ENCODE assay signal across 1 cellular context in the genomic region with DNA sequence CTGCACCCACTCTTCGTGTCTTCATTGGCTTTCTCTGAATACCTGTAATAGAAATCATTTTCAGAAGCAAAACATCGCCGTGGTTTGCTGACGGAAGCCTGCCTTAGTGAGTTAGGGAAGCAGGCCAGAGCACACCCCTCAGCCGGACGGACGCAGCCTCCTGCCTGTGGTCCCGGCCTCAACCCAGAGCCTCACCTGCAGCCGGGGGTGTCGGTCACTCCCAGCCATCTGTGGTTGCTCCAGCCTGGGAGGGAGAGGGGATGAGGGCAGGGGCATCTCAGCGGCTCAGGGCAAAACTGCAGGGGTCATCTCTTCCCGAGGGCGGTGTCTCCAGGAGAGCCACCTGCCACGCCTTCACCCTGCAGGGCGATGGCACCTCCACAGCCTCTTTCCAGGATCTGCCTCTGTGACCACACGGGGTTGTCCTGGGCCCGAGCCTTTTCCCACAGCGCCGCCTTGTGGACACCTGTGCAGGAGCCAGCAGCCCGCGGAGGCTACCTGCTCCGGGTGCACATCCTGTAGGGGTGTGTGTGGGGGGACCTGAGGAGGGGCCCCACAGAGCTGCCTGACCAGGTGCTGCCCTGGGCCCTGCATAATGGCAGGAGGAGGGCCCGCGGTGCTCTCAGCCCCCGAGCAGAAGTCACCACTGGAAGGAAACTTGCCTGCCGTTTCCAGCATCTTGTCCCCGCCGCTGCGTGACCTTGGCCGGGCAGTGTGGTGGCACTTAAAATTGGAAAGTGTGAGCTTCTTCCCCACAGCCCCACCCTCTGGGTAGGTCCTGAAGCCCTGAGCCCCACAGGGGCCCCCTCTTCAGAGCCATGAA.
A peak's percentile ranks its signal among the peaks of the same experiment; 100 is the strongest.
TF ChIP-seq lines count a peak whose summit lies in the region.

No MANE protein-coding gene starts in this region.

TF ChIP-seq in HepG2, 621 proteins besides CTCF, POLR2A, EP300 and RAD21 (continued from another document):
- TF ChIP-seq, protein P1, sequence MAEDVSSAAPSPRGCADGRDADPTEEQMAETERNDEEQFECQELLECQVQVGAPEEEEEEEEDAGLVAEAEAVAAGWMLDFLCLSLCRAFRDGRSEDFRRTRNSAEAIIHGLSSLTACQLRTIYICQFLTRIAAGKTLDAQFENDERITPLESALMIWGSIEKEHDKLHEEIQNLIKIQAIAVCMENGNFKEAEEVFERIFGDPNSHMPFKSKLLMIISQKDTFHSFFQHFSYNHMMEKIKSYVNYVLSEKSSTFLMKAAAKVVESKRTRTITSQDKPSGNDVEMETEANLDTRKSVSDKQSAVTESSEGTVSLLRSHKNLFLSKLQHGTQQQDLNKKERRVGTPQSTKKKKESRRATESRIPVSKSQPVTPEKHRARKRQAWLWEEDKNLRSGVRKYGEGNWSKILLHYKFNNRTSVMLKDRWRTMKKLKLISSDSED (CRISPR knock-in tag; IDR thresholded peaks at IDR 0.05), result no peak
- no peak for TF ChIP-seq ZXDC (CRISPR knock-in tag; IDR thresholded peaks at IDR 0.05)
- TF ChIP-seq, protein P2, sequence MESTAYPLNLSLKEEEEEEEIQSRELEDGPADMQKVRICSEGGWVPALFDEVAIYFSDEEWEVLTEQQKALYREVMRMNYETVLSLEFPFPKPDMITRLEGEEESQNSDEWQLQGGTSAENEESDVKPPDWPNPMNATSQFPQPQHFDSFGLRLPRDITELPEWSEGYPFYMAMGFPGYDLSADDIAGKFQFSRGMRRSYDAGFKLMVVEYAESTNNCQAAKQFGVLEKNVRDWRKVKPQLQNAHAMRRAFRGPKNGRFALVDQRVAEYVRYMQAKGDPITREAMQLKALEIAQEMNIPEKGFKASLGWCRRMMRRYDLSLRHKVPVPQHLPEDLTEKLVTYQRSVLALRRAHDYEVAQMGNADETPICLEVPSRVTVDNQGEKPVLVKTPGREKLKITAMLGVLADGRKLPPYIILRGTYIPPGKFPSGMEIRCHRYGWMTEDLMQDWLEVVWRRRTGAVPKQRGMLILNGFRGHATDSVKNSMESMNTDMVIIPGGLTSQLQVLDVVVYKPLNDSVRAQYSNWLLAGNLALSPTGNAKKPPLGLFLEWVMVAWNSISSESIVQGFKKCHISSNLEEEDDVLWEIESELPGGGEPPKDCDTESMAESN (CRISPR knock-in tag; conservative IDR thresholded peaks at IDR 0.05), result no peak
- no peak for TF ChIP-seq HDAC2 (CRISPR knock-in tag; IDR thresholded peaks at IDR 0.05)
- TF ChIP-seq ZFP91 (CRISPR knock-in tag; IDR thresholded peaks at IDR 0.05; ENCODE audit: borderline replicate concordance), result peak; percentile 47; the same call in 1 of the 2 replicates
TF ChIP-seq in HepG2: peak in this region for 68.
